21 cellular contexts compared by ENCODE assay signal in the genomic region with DNA sequence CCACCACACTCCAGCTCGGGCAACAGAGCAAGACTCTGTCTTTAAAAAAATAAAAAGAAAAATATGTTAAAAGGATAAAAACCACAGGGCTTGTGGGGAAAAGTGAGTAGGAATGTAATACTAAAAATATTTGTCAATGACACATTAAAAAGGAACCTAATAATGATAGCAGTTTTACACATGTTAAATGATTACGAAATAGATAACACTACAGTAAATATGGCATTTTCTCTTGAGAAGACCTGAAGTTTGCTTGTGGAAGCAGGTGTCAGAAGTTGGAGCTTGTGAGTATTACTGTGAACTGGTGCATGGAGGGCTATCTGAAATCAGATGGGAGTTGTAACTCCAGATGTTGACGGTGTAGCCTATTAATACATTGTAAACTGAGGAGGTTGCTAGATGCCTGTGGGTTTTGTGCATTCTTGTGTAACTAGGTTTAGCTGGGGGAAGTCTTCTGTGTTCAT. TPM values are rescaled to one million over a fixed set of nuclear protein-coding genes. Genes with fewer than 3 reads are reported as not detected.
DNase-seq lines count a peak whose midpoint lies in the region; ATAC-seq, FAIRE-seq and TF ChIP-seq lines count a peak whose summit lies in the region.
"Had no signal": no experiment of that assay in that cellular context is flagged by ENCODE, and none has a peak within 500 bp of the region (broad histone marks: within the 10 kb centered on the region; RNA-seq: fewer than 3 reads in every experiment).

No MANE protein-coding gene starts in this region.

- peak; percentile 80 for ATAC-seq in sciatic nerve
- no peak for ATAC-seq in GM21360 (IDR thresholded peaks at IDR 0.05; ENCODE audit: unreplicated experiment)
- ATAC-seq: activated T-helper 17 cell treated with anti-CD3 and anti-CD28 coated beads, Interleukin-2, amount 50 U/mL, for 72 hours; Right ventricle myocardium inferior had no signal

- H3K4me2 ChIP-seq in BLaER1 treated with 17β-estradiol and CSF1 and Interleukin-3, amounts not matched to agents 10 nM and 100 nM: peak overlapping the region in 8 of 11 experiments; percentile 35 to 67 (median 50); a peak in 16 of 22 replicates

- no peaks in the 10 kb centered on the region for H3K4me1 Mint-ChIP-seq in activated T-helper 2 cell treated with anti-CD3 and anti-CD28 coated beads, Interferon-gamma antibody, Interleukin-2, Interleukin-4, amounts not matched to agents 10 μg/mL and 5 μg/mL and 100 μg/mL, durations not matched to agents 14 hours and 24 hours and 36 hours (ENCODE audit: low read depth)

- peaks cover 31 to 100% (median 55%) of the 10 kb centered on the region in 11 experiments for H3K36me3 ChIP-seq in BLaER1 treated with 17β-estradiol and CSF1 and Interleukin-3, amounts not matched to agents 10 nM and 100 nM

- peak overlapping the region in 4 of 11 experiments; percentile 10 to 66 (median 25); a peak in 6 of 22 replicates for H3K9ac ChIP-seq in BLaER1 treated with 17β-estradiol and CSF1 and Interleukin-3, amounts not matched to agents 10 nM and 100 nM

- H3K4me3 ChIP-seq in BLaER1 treated with 17β-estradiol and CSF1 and Interleukin-3, amounts not matched to agents 10 nM and 100 nM: no peak overlapping the region
- no peak overlapping the region for H3K4me3 ChIP-seq in fibroblast of mammary gland (ENCODE audit: control insufficient read depth, low read depth, low read length)
- H3K4me3 ChIP-seq: skin epidermis, thoracic aorta had no signal

- FAIRE-seq in frontal cortex (lab: Jason Lieb, UNC): no peak
- FAIRE-seq: H1 had no signal

- H3K27me3 ChIP-seq in BLaER1 treated with 17β-estradiol and CSF1 and Interleukin-3, amounts not matched to agents 10 nM and 100 nM: no peaks in the 10 kb centered on the region

- no peaks in the 10 kb centered on the region for H3K27me3 Mint-ChIP-seq in activated T-helper 2 cell treated with anti-CD3 and anti-CD28 coated beads, Interferon-gamma antibody, Interleukin-2, Interleukin-4, amounts not matched to agents 10 μg/mL and 5 μg/mL and 100 μg/mL, durations not matched to agents 14 hours and 24 hours and 36 hours (ENCODE audit: low read depth)
- H3K27me3 Mint-ChIP-seq: activated T-helper 17 cell treated with anti-CD3 and anti-CD28 coated beads, Interleukin-2, amount 50 U/mL, for 72 hours had no signal

- H4K20me1 ChIP-seq in BLaER1 treated with 17β-estradiol and CSF1 and Interleukin-3, amounts not matched to agents 10 nM and 100 nM: peaks cover 0 to 13% (median 0%) of the 10 kb centered on the region in 11 experiments; a peak in 2 of 22 replicates

- intact Hi-C loops in sciatic nerve (cut with DNase I): no loop called here
- intact Hi-C loops in activated T-helper 2 cell treated with anti-CD3 and anti-CD28 coated beads, Interferon-gamma antibody, Interleukin-2, Interleukin-4, amounts not matched to agents 10 μg/mL and 5 μg/mL and 100 μg/mL, durations not matched to agents 14 hours and 24 hours and 36 hours (cut with micrococcal nuclease): no loop called here

- peaks cover 0 to 72% (median 55%) of the 10 kb centered on the region in 10 experiments; a peak in 16 of 20 replicates for H3K4me1 ChIP-seq in BLaER1 treated with 17β-estradiol and CSF1 and Interleukin-3, amounts not matched to agents 10 nM and 100 nM

- no peak overlapping the region for H3K4me3 Mint-ChIP-seq in activated T-helper 2 cell treated with anti-CD3 and anti-CD28 coated beads, Interferon-gamma antibody, Interleukin-2, Interleukin-4, amounts not matched to agents 10 μg/mL and 5 μg/mL and 100 μg/mL, durations not matched to agents 14 hours and 24 hours and 36 hours (ENCODE audit: low read depth)
- H3K4me3 Mint-ChIP-seq: activated T-helper 17 cell treated with anti-CD3 and anti-CD28 coated beads, Interleukin-2, amount 50 U/mL, for 72 hours had no signal

- peaks cover 17% of the 10 kb centered on the region for H3K36me3 Mint-ChIP-seq in activated T-helper 2 cell treated with anti-CD3 and anti-CD28 coated beads, Interferon-gamma antibody, Interleukin-2, Interleukin-4, amounts not matched to agents 10 μg/mL and 5 μg/mL and 100 μg/mL, durations not matched to agents 14 hours and 24 hours and 36 hours (ENCODE audit: low read depth)

- DNase-seq in NAMALWA (ENCODE audit: low spot score): peak; percentile 8
- DNase-seq in fibroblast of mammary gland (ENCODE audit: low read depth): peak; percentile 89
- DNase-seq in sciatic nerve (ENCODE audit: low spot score): no peak
- no peak for DNase-seq in OCI-M1 (lab: John Stamatoyannopoulos, UW)
- no peak for DNase-seq in activated T-helper 2 cell treated with anti-CD3 and anti-CD28 coated beads, Interferon-gamma antibody, Interleukin-2, Interleukin-4, amounts not matched to agents 10 μg/mL and 5 μg/mL and 100 μg/mL, durations not matched to agents 14 hours and 24 hours and 36 hours (ENCODE audit: low spot score)
- no peak for DNase-seq in frontal cortex (ENCODE audit: low spot score in 2 of 2)
- DNase-seq: amygdala; cortex of kidney; DND-41; NCI-H1694; NCI-H345; NK-92 treated with Interleukin-12 subunit alpha and Interleukin-12 subunit beta, amount 100 ng/mL, for 24 hours; occipital lobe; stimulated activated CD4-positive, alpha-beta T cell treated with anti-CD3 and anti-CD28 coated beads, Interleukin-4, amount 100 ng/mL, for 4 hours had no signal

- no peak for TF ChIP-seq CTCF in fibroblast of mammary gland (conservative IDR thresholded peaks at IDR 0.05; ENCODE audit: control insufficient read depth, insufficient read depth, low read depth, low read length)

- no peak overlapping the region for H3K27ac Mint-ChIP-seq in activated T-helper 2 cell treated with anti-CD3 and anti-CD28 coated beads, Interferon-gamma antibody, Interleukin-2, Interleukin-4, amounts not matched to agents 10 μg/mL and 5 μg/mL and 100 μg/mL, durations not matched to agents 14 hours and 24 hours and 36 hours
- H3K27ac Mint-ChIP-seq: activated T-helper 17 cell treated with anti-CD3 and anti-CD28 coated beads, Interleukin-2, amount 50 U/mL, for 72 hours had no signal

- H3K9me3 Mint-ChIP-seq in activated T-helper 2 cell treated with anti-CD3 and anti-CD28 coated beads, Interferon-gamma antibody, Interleukin-2, Interleukin-4, amounts not matched to agents 10 μg/mL and 5 μg/mL and 100 μg/mL, durations not matched to agents 14 hours and 24 hours and 36 hours: no peaks in the 10 kb centered on the region
- H3K9me3 Mint-ChIP-seq: activated T-helper 17 cell treated with anti-CD3 and anti-CD28 coated beads, Interleukin-2, amount 50 U/mL, for 72 hours had no signal

- H3K27ac ChIP-seq in BLaER1 treated with 17β-estradiol and CSF1 and Interleukin-3, amounts not matched to agents 10 nM and 100 nM: peak overlapping the region in 5 of 11 experiments; percentile 9 to 81 (median 67); a peak in 7 of 22 replicates
- H3K27ac ChIP-seq: skin epidermis, thoracic aorta had no signal

- peaks cover 0 to 28% (median 16%) of the 10 kb centered on the region in 11 experiments; a peak in 13 of 22 replicates for H3K9me3 ChIP-seq in BLaER1 treated with 17β-estradiol and CSF1 and Interleukin-3, amounts not matched to agents 10 nM and 100 nM (replicated peaks in 1 of 11)
- H3K9me3 ChIP-seq: thoracic aorta had no signal

RNA-seq across cellular contexts. Expression of gene CLEC18A, which starts 44.3 kb away (rescaled TPM):
- total RNA-seq in sciatic nerve (1.2 TPM), frontal cortex (0.82 TPM)
- 0.23 and 0.43 TPM in 2 replicates for total RNA-seq in activated T-helper 2 cell treated with anti-CD3 and anti-CD28 coated beads, Interferon-gamma antibody, Interleukin-2, Interleukin-4, amounts not matched to agents 10 μg/mL and 5 μg/mL and 100 μg/mL, durations not matched to agents 14 hours and 24 hours and 36 hours
- total RNA-seq: occipital lobe had no signal

Comparison
In these comparisons a context has a peak if more than half of its experiments do, and no peak if none do; other contexts are left out.
1. DNase-seq: peak in NAMALWA (single experiment) and fibroblast of mammary gland (single experiment); none in sciatic nerve (single experiment), OCI-M1 (single experiment), activated T-helper 2 cell treated with anti-CD3 and anti-CD28 coated beads, Interferon-gamma antibody, Interleukin-2, Interleukin-4, amounts not matched to agents 10 μg/mL and 5 μg/mL and 100 μg/mL, durations not matched to agents 14 hours and 24 hours and 36 hours (single experiment) and frontal cortex (0 of 2).